9 cellular contexts compared by ENCODE assay signal in the genomic region with DNA sequence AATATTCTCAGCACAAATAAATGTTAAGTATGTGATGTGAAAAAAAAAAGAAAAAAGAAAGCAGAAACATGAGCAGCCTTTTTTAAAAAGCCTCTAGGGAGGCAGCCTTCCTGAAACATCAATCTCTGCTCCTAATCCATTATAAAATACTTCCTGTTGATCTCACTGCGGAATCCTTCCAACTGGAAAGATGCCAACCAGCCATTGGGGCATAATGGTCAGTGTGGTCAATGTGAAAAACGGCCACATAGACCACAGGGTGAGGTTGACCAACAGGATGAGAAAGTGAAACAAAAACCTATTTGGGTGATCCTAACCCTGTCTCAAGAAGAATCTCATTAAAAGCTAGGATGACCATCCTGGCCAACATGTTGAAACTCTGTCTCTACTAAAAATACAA. TPM values are rescaled to one million over a fixed set of nuclear protein-coding genes. Genes with fewer than 3 reads are reported as not detected.
DNase-seq lines count a peak whose midpoint lies in the region; ATAC-seq, FAIRE-seq and TF ChIP-seq lines count a peak whose summit lies in the region.
"Had no signal": no experiment of that assay in that cellular context is flagged by ENCODE, and none has a peak within 500 bp of the region (broad histone marks: within the 10 kb centered on the region; RNA-seq: fewer than 3 reads in every experiment).

No MANE protein-coding gene starts in this region.

- H3K27me3 Mint-ChIP-seq in CD8-positive, alpha-beta T cell (ENCODE audit: low read depth) = peaks cover 4% of the 10 kb centered on the region
- H3K27me3 Mint-ChIP-seq in activated CD4-positive, alpha-beta memory T cell treated with anti-CD3 and anti-CD28 coated beads for 36 hours = peaks cover 4% of the 10 kb centered on the region

- H3K9me3 ChIP-seq in left lung (no peaks in the 10 kb centered on the region), HAP-1 (no peaks in the 10 kb centered on the region)
- no peaks in the 10 kb centered on the region for H3K9me3 ChIP-seq in CD8-positive, alpha-beta T cell (ENCODE audit: low read length)

- FAIRE-seq in H54 (lab: Jason Lieb, UNC) = no peak
- FAIRE-seq: TTC549 had no signal

- in situ Hi-C loops in HAP-1 (cut with MboI; ENCODE audit: low sequenced_read_pairs) = no loop called here

- TF ChIP-seq POLR2A in H54 (IDR thresholded peaks at IDR 0.05; ENCODE audit: low read depth, low read length) = no peak

- no peak overlapping the region for H3K27ac ChIP-seq in left lung
- no peak overlapping the region for H3K27ac ChIP-seq in CD8-positive, alpha-beta T cell (ENCODE audit: low read depth, low read length)

- intact Hi-C loops in left lung (cut with DNase I) = no loop called here
- intact Hi-C loops in CD8-positive, alpha-beta T cell (cut with DNase I, micrococcal nuclease) = no loop called here
- intact Hi-C loops in activated CD4-positive, alpha-beta memory T cell treated with anti-CD3 and anti-CD28 coated beads for 36 hours (cut with micrococcal nuclease) = no loop called here

- POLR2A ChIA-PET in CD8-positive, alpha-beta T cell (lab: Charles Lee) = no interaction called here
- POLR2A ChIA-PET in activated CD4-positive, alpha-beta memory T cell treated with anti-CD3 and anti-CD28 coated beads for 36 hours (lab: Charles Lee) = no interaction called here

- no peaks in the 10 kb centered on the region for H3K36me3 Mint-ChIP-seq in CD8-positive, alpha-beta T cell
- H3K36me3 Mint-ChIP-seq in activated CD4-positive, alpha-beta memory T cell treated with anti-CD3 and anti-CD28 coated beads for 36 hours = no peaks in the 10 kb centered on the region

- no peak overlapping the region for H3K27ac Mint-ChIP-seq in CD8-positive, alpha-beta T cell
- H3K27ac Mint-ChIP-seq in activated CD4-positive, alpha-beta memory T cell treated with anti-CD3 and anti-CD28 coated beads for 36 hours = no peak overlapping the region

- H3K27me3 ChIP-seq in left lung (no peaks in the 10 kb centered on the region), HAP-1 (ENCODE audit: low read depth) (no peaks in the 10 kb centered on the region)
- H3K27me3 ChIP-seq in CD8-positive, alpha-beta T cell (ENCODE audit: insufficient read depth, low read length) = no peaks in the 10 kb centered on the region

- H3K4me3 Mint-ChIP-seq in CD8-positive, alpha-beta T cell = no peak overlapping the region
- H3K4me3 Mint-ChIP-seq in activated CD4-positive, alpha-beta memory T cell treated with anti-CD3 and anti-CD28 coated beads for 36 hours = no peak overlapping the region

- CTCF ChIA-PET in CD8-positive, alpha-beta T cell (lab: Charles Lee) = no interaction called here
- CTCF ChIA-PET in activated CD4-positive, alpha-beta memory T cell treated with anti-CD3 and anti-CD28 coated beads for 36 hours (lab: Charles Lee) = no interaction called here

- DNase-seq in AG09319 (ENCODE audit: extremely low read depth, low read depth) = peak; percentile 11
- DNase-seq in H54 (ENCODE audit: insufficient read length, low spot score) = peak; percentile 14
- no peak for DNase-seq in left lung
- DNase-seq in SK-N-DZ (ENCODE audit: low spot score) = no peak
- DNase-seq in CD8-positive, alpha-beta T cell = no peak
- no peak for DNase-seq in activated CD4-positive, alpha-beta memory T cell treated with anti-CD3 and anti-CD28 coated beads for 36 hours
- DNase-seq in HAP-1 (ENCODE audit: low spot score in 2 of 2) = no peak

- H3K4me1 Mint-ChIP-seq in CD8-positive, alpha-beta T cell (ENCODE audit: low read depth) = no peaks in the 10 kb centered on the region
- no peaks in the 10 kb centered on the region for H3K4me1 Mint-ChIP-seq in activated CD4-positive, alpha-beta memory T cell treated with anti-CD3 and anti-CD28 coated beads for 36 hours (ENCODE audit: low read depth)

- ATAC-seq in left lung = peak; percentile 45
- ATAC-seq in CD8-positive, alpha-beta T cell = no peak

- TF ChIP-seq CTCF in AG09319 (IDR thresholded peaks at IDR 0.05; ENCODE audit: low read depth, low read length) (no peak), WI38 (IDR thresholded peaks at IDR 0.05; ENCODE audit: low read depth, low read length) (no peak), left lung (IDR thresholded peaks at IDR 0.05) (no peak)
- TF ChIP-seq CTCF in CD8-positive, alpha-beta T cell (IDR thresholded peaks at IDR 0.05) = no peak

- no peaks in the 10 kb centered on the region for H3K36me3 ChIP-seq in left lung
- H3K36me3 ChIP-seq in CD8-positive, alpha-beta T cell (ENCODE audit: insufficient read depth, low read length) = no peaks in the 10 kb centered on the region
- no peaks in the 10 kb centered on the region for H3K36me3 ChIP-seq in HAP-1 (replicated peaks)

- H3K4me3 ChIP-seq in WI38 (ENCODE audit: low read depth, low read length) = peak overlapping the region; percentile 16; the same call in 1 of the 2 replicates
- H3K4me3 ChIP-seq in left lung = no peak overlapping the region
- H3K4me3 ChIP-seq in CD8-positive, alpha-beta T cell (ENCODE audit: low read depth, low read length) = no peak overlapping the region
- no peak overlapping the region for H3K4me3 ChIP-seq in HAP-1

- no peaks in the 10 kb centered on the region for H3K4me1 ChIP-seq in left lung
- no peaks in the 10 kb centered on the region for H3K4me1 ChIP-seq in CD8-positive, alpha-beta T cell (ENCODE audit: insufficient read depth, low read length)
- H3K4me1 ChIP-seq in HAP-1 = no peaks in the 10 kb centered on the region

- H3K9me3 Mint-ChIP-seq in CD8-positive, alpha-beta T cell = no peaks in the 10 kb centered on the region
- H3K9me3 Mint-ChIP-seq in activated CD4-positive, alpha-beta memory T cell treated with anti-CD3 and anti-CD28 coated beads for 36 hours = peaks cover 2% of the 10 kb centered on the region

RNA-seq across cellular contexts. Expression of gene ABCA8, which starts 26.1 kb away (rescaled TPM):
- total RNA-seq in left lung = 10 to 100 TPM; 22.7 to 23.7 TPM
- polyA plus RNA-seq in SK-N-DZ (2014; cell fraction: cytosol; rRNA removed) = not detected in 2 replicates
- not detected in 2 replicates for polyA plus RNA-seq in SK-N-DZ (2014; cell fraction: nucleus; rRNA removed)
- total RNA-seq in CD8-positive, alpha-beta T cell = not detected
- not detected for total RNA-seq in activated CD4-positive, alpha-beta memory T cell treated with anti-CD3 and anti-CD28 coated beads for 36 hours

Comparison
In these comparisons a context has a peak if more than half of its experiments do, and no peak if none do; other contexts are left out.
1. DNase-seq: peak in AG09319 (single experiment) and H54 (single experiment); none in left lung (0 of 2), SK-N-DZ (single experiment), CD8-positive, alpha-beta T cell (0 of 7), activated CD4-positive, alpha-beta memory T cell treated with anti-CD3 and anti-CD28 coated beads for 36 hours (single experiment) and HAP-1 (0 of 2).
2. RNA of gene ABCA8, which starts 26.1 kb away (total RNA-seq): 22.7 to 23.7 TPM in left lung; not detected in CD8-positive, alpha-beta T cell and not detected in activated CD4-positive, alpha-beta memory T cell treated with anti-CD3 and anti-CD28 coated beads for 36 hours; every median in the first group is over 10 times any median in the second.